In genomic region chr13:30058429-30058828, GRCh38 we compare ENCODE assay signal across 22 cellular contexts.
A peak's percentile ranks its signal among the peaks of the same experiment; 100 is the strongest.
DNase-seq lines count a peak whose midpoint lies in the region; ATAC-seq, FAIRE-seq and TF ChIP-seq lines count a peak whose summit lies in the region.
"Had no signal": no experiment of that assay in that cellular context is flagged by ENCODE, and none has a peak within 500 bp of the region (broad histone marks: within the 10 kb centered on the region; RNA-seq: fewer than 3 reads in every experiment).

No MANE protein-coding gene starts in this region.

- H3K36me3 Mint-ChIP-seq in CD8-positive, alpha-beta memory T cell: peaks cover 0 to 2% (median 0%) of the 10 kb centered on the region in 3 donors
- H3K36me3 Mint-ChIP-seq: CD14-positive monocyte; CD4-positive, CD25-positive, alpha-beta regulatory T cell had no signal

- H3K36me3 ChIP-seq in HEK293 (ENCODE audit: control insufficient read depth in 2 of 2, insufficient read depth in 1 of 2, low read length in 2 of 2): no peaks in the 10 kb centered on the region
- H3K36me3 ChIP-seq in OCI-LY7 (ENCODE audit: insufficient read depth, low read length): no peaks in the 10 kb centered on the region
- no peaks in the 10 kb centered on the region for H3K36me3 ChIP-seq in CD8-positive, alpha-beta memory T cell (ENCODE audit: insufficient read depth, low read length)
- H3K36me3 ChIP-seq: BE2C, BLaER1 had no signal

- H3K4me3 ChIP-seq in HEK293 (ENCODE audit: low read depth, low read length) (no peak overlapping the region), OCI-LY7 (ENCODE audit: low read depth, low read length, poor library complexity, severe bottlenecking) (no peak overlapping the region)
- no peak overlapping the region for H3K4me3 ChIP-seq in CD8-positive, alpha-beta memory T cell (ENCODE audit: low read length)
- H3K4me3 ChIP-seq: BLaER1 had no signal

- H3K27ac ChIP-seq in HEK293 (ENCODE audit: extremely low read depth, low read depth, low read length): no peak overlapping the region
- H3K27ac ChIP-seq in OCI-LY7 (ENCODE audit: low read depth, low read length, poor library complexity, severe bottlenecking): no peak overlapping the region
- H3K27ac ChIP-seq in CD8-positive, alpha-beta memory T cell (ENCODE audit: low read depth, low read length): no peak overlapping the region
- H3K27ac ChIP-seq: BLaER1 had no signal

- H3K4me1 ChIP-seq in HEK293 (ENCODE audit: control insufficient read depth, insufficient read depth, low read length) (no peaks in the 10 kb centered on the region), OCI-LY7 (ENCODE audit: insufficient read depth, low read length, poor library complexity, severe bottlenecking) (no peaks in the 10 kb centered on the region)
- no peaks in the 10 kb centered on the region for H3K4me1 ChIP-seq in CD8-positive, alpha-beta memory T cell (ENCODE audit: insufficient read depth, low read length)
- H3K4me1 ChIP-seq: BE2C, BLaER1 had no signal

- intact Hi-C loops in OCI-LY7 (cut with micrococcal nuclease; ENCODE audit: unreplicated experiment): no loop called here

- POLR2A ChIA-PET in HEK293 (lab: Yijun Ruan, JAX): no interaction called here
- POLR2A ChIA-PET in OCI-LY7 (lab: Charles Lee): no interaction called here
- POLR2A ChIA-PET in CD8-positive, alpha-beta memory T cell (lab: Charles Lee): no interaction called here

- H3K27me3 Mint-ChIP-seq in CD8-positive, alpha-beta memory T cell: peaks cover 17% of the 10 kb centered on the region in 2 donors

- peak; percentile 45 for FAIRE-seq in islet of Langerhans (lab: Jason Lieb, UNC)
- FAIRE-seq: A204.1, D721Med, G401.6, GM12891, GM19239 had no signal

- TF ChIP-seq CTCF in HEK293 (tag by site-specific recombination; IDR thresholded peaks at IDR 0.05): no peak
- TF ChIP-seq CTCF in OCI-LY7 (conservative IDR thresholded peaks at IDR 0.05; ENCODE audit: low read length): no peak

- H4K20me1 ChIP-seq in OCI-LY7 (ENCODE audit: insufficient read depth, low read length): no peaks in the 10 kb centered on the region
- H4K20me1 ChIP-seq: BLaER1 had no signal

- no peaks in the 10 kb centered on the region for H3K27me3 ChIP-seq in CD8-positive, alpha-beta memory T cell (ENCODE audit: insufficient read depth, low read length, poor library complexity, severe bottlenecking)
- H3K27me3 ChIP-seq: BLaER1 had no signal

- H2AFZ ChIP-seq in OCI-LY7 (ENCODE audit: low read length): no peak overlapping the region

- CTCF ChIA-PET in HEK293 (lab: Yijun Ruan, JAX) (no interaction called here), OCI-LY7 (lab: Charles Lee; ENCODE audit: unreplicated experiment) (no interaction called here)
- CTCF ChIA-PET in CD8-positive, alpha-beta memory T cell (lab: Charles Lee): no interaction called here

- no peak overlapping the region for H3K4me3 Mint-ChIP-seq in CD8-positive, alpha-beta memory T cell
- H3K4me3 Mint-ChIP-seq: CD14-positive monocyte; CD4-positive, alpha-beta memory T cell; CD4-positive, CD25-positive, alpha-beta regulatory T cell had no signal

- no TSS peak for BruUV-seq in OCI-LY7 (replicated peaks; lab: Mats Ljungman, UMichigan)

- H3K4me1 Mint-ChIP-seq in CD8-positive, alpha-beta memory T cell: no peaks in the 10 kb centered on the region
- H3K4me1 Mint-ChIP-seq: CD14-positive monocyte; CD4-positive, alpha-beta memory T cell had no signal

- no peak for ATAC-seq in GM19324 (IDR thresholded peaks at IDR 0.05; ENCODE audit: low FRiP score, unreplicated experiment)

- no peaks in the 10 kb centered on the region for H3K79me2 ChIP-seq in OCI-LY7 (ENCODE audit: insufficient read depth, low read depth, low read length)

- H3K9me2 ChIP-seq in OCI-LY7 (ENCODE audit: insufficient read depth, low read length): no peaks in the 10 kb centered on the region

- no peak overlapping the region for H3K4me2 ChIP-seq in OCI-LY7 (ENCODE audit: low read length)
- H3K4me2 ChIP-seq: BLaER1 had no signal

- peak; percentile 7 for DNase-seq in OCI-LY7 (ENCODE audit: low spot score)
- DNase-seq in CD8-positive, alpha-beta memory T cell: no peak
- DNase-seq: 8988T; ACHN; BE2C; C1 segment of cervical spinal cord; Caco-2; Calu3; CD4-positive, alpha-beta memory T cell; CD4-positive, CD25-positive, alpha-beta regulatory T cell; DMS79 treated with DMSO at 0.1 percent for 48 hours; GF-D8 had no signal

- no peak overlapping the region for H3K27ac Mint-ChIP-seq in CD8-positive, alpha-beta memory T cell
- H3K27ac Mint-ChIP-seq: CD14-positive monocyte; CD4-positive, alpha-beta memory T cell; CD4-positive, CD25-positive, alpha-beta regulatory T cell had no signal

- peaks cover 4 to 9% (median 6%) of the 10 kb centered on the region in 5 donors for H3K9me3 Mint-ChIP-seq in CD8-positive, alpha-beta memory T cell

- H3K9me3 ChIP-seq in HEK293 (ENCODE audit: control insufficient read depth, insufficient read depth, low read depth, low read length) (no peaks in the 10 kb centered on the region), OCI-LY7 (ENCODE audit: low read length) (peaks cover 13% of the 10 kb centered on the region; the same call in 1 of the 2 replicates)
- no peaks in the 10 kb centered on the region for H3K9me3 ChIP-seq in CD8-positive, alpha-beta memory T cell (ENCODE audit: low read length)
- H3K9me3 ChIP-seq: BE2C, Caco-2 had no signal

TF ChIP-seq in HEK293, 187 proteins besides CTCF, POLR2A, EP300 and RAD21:
- TF ChIP-seq ZNF549 (tag by site-specific recombination; IDR thresholded peaks at IDR 0.05) (0 out of 2 replicates have a peak, but pooled peaks have one; percentile 15), SETDB1 (IDR thresholded peaks at IDR 0.05; ENCODE audit: insufficient read length, low read length) (peak; percentile 98)
- TF ChIP-seq, protein P1, sequence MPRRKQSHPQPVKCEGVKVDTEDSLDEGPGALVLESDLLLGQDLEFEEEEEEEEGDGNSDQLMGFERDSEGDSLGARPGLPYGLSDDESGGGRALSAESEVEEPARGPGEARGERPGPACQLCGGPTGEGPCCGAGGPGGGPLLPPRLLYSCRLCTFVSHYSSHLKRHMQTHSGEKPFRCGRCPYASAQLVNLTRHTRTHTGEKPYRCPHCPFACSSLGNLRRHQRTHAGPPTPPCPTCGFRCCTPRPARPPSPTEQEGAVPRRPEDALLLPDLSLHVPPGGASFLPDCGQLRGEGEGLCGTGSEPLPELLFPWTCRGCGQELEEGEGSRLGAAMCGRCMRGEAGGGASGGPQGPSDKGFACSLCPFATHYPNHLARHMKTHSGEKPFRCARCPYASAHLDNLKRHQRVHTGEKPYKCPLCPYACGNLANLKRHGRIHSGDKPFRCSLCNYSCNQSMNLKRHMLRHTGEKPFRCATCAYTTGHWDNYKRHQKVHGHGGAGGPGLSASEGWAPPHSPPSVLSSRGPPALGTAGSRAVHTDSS (tag by site-specific recombination; IDR thresholded peaks at IDR 0.05): no peak
